ENCODE assay signal across 16 cellular contexts in genomic region chr4:8144359-8144758, GRCh38. TPM values are rescaled to one million over a fixed set of nuclear protein-coding genes. Genes with fewer than 3 reads are reported as not detected.
A peak's percentile ranks its signal among the peaks of the same experiment; 100 is the strongest.
DNase-seq lines count a peak whose midpoint lies in the region; ATAC-seq, FAIRE-seq and TF ChIP-seq lines count a peak whose summit lies in the region.
"Had no signal": no experiment of that assay in that cellular context is flagged by ENCODE, and none has a peak within 500 bp of the region (broad histone marks: within the 10 kb centered on the region; RNA-seq: fewer than 3 reads in every experiment).

No MANE protein-coding gene starts in this region.

- H3K9me3 ChIP-seq in liver (ENCODE audit: control insufficient read depth in 4 of 4, low read length in 3 of 4) (no peaks in the 10 kb centered on the region), HepG2 (ENCODE audit: low read length) (no peaks in the 10 kb centered on the region), OCI-LY7 (ENCODE audit: low read length) (no peaks in the 10 kb centered on the region)
- H3K9me3 ChIP-seq: Caco-2 had no signal

- H2BK15ac ChIP-seq in mesendoderm (replicated peaks; ENCODE audit: low read depth): no peak overlapping the region

- H3K4ac ChIP-seq in mesendoderm (ENCODE audit: low read depth, low read length): no peak overlapping the region

- no peak overlapping the region for H4K8ac ChIP-seq in mesendoderm (ENCODE audit: low read depth, low read length)

- FAIRE-seq in HepG2 (lab: Jason Lieb, UNC): no peak
- FAIRE-seq: TTC549 had no signal

- no TSS peak for BruUV-seq in HepG2 (replicated peaks; lab: Mats Ljungman, UMichigan)
- BruUV-seq in OCI-LY7 (replicated peaks; lab: Mats Ljungman, UMichigan): no TSS peak

- TF ChIP-seq POLR2A in HepG2 (IDR thresholded peaks at IDR 0.05; ENCODE audit: insufficient read depth in 1 of 2, low read depth in 2 of 2, low read length in 2 of 2): no peak

- H3K4me3 ChIP-seq in liver (ENCODE audit: low read depth in 1 of 3, low read length in 3 of 3) (no peak overlapping the region), HepG2 (replicated peaks in 1 of 3; ENCODE audit: insufficient read depth in 1 of 3, low read depth in 2 of 3, low read length in 3 of 3) (no peak overlapping the region), choroid plexus epithelial cell (ENCODE audit: low read depth, low read length) (no peak overlapping the region), mesendoderm (ENCODE audit: low read length) (no peak overlapping the region), OCI-LY7 (ENCODE audit: low read depth, low read length, poor library complexity, severe bottlenecking) (no peak overlapping the region)

- in situ Hi-C loops in HepG2 (cut with HindIII; ENCODE audit: extremely low pct_ligation_motif_present, low pct_unique_long_range_greater_than_20kb): no loop called here

- no peaks in the 10 kb centered on the region for H3K79me1 ChIP-seq in mesendoderm (ENCODE audit: low read length)

- H3K9me2 ChIP-seq in OCI-LY7 (ENCODE audit: insufficient read depth, low read length): no peaks in the 10 kb centered on the region

- TF ChIP-seq RAD21 in liver (IDR thresholded peaks at IDR 0.05) (no peak), HepG2 (CRISPR knock-in tag; IDR thresholded peaks at IDR 0.05) (no peak)

- H3K4me1 ChIP-seq in liver (ENCODE audit: control insufficient read depth in 4 of 4, insufficient read depth in 4 of 4, low read length in 3 of 4) (peaks cover 4 to 24% (median 20%) of the 10 kb centered on the region in 4 donors), HepG2 (ENCODE audit: insufficient read depth, low read length) (peaks cover 17% of the 10 kb centered on the region), mesendoderm (ENCODE audit: control insufficient read depth, low read depth, low read length) (no peaks in the 10 kb centered on the region), OCI-LY7 (ENCODE audit: insufficient read depth, low read length, poor library complexity, severe bottlenecking) (no peaks in the 10 kb centered on the region)
- H3K4me1 ChIP-seq: Caco-2 had no signal

- no peaks in the 10 kb centered on the region for H4K20me1 ChIP-seq in HepG2 (ENCODE audit: insufficient read depth, low read length)
- no peaks in the 10 kb centered on the region for H4K20me1 ChIP-seq in OCI-LY7 (ENCODE audit: insufficient read depth, low read length)

- TF ChIP-seq CTCF in liver (IDR thresholded peaks at IDR 0.05; ENCODE audit: low read depth, low read length, missing input control) (no peak), HepG2 (CRISPR knock-in tag; IDR thresholded peaks at IDR 0.05) (no peak), choroid plexus epithelial cell (conservative IDR thresholded peaks at IDR 0.05; ENCODE audit: low read depth, low read length) (no peak), OCI-LY7 (conservative IDR thresholded peaks at IDR 0.05; ENCODE audit: low read length) (no peak)

- no peak for TF ChIP-seq EP300 in HepG2 (IDR thresholded peaks at IDR 0.05; ENCODE audit: low read depth in 2 of 2, low read length in 2 of 2)
- no peak for TF ChIP-seq EP300 in HepG2 (CRISPR knock-in tag; IDR thresholded peaks at IDR 0.05; ENCODE audit: borderline replicate concordance)

- H3K36me3 ChIP-seq in liver (ENCODE audit: control insufficient read depth in 4 of 4, insufficient read depth in 3 of 4, low read depth in 1 of 4, low read length in 3 of 4): no peaks in the 10 kb centered on the region
- H3K36me3 ChIP-seq in HepG2 (replicated peaks in 1 of 2; ENCODE audit: control insufficient read depth in 1 of 2, insufficient read depth in 2 of 2, low read length in 2 of 2): no peaks in the 10 kb centered on the region
- no peaks in the 10 kb centered on the region for H3K36me3 ChIP-seq in mesendoderm (ENCODE audit: control insufficient read depth, insufficient read depth, low read length)
- no peaks in the 10 kb centered on the region for H3K36me3 ChIP-seq in OCI-LY7 (ENCODE audit: insufficient read depth, low read length)

- ATAC-seq in HepG2: no peak
- ATAC-seq in HG02840 (IDR thresholded peaks at IDR 0.05; ENCODE audit: low FRiP score, unreplicated experiment): no peak
- ATAC-seq in GM18502 (IDR thresholded peaks at IDR 0.05; ENCODE audit: poor library complexity, unreplicated experiment): no peak
- ATAC-seq: activated CD8-positive, alpha-beta T cell treated with anti-CD3 and anti-CD28 coated beads, Interleukin-2, amount 10 ng/mL, durations not matched to agents 7 days and 5 days; left colon had no signal

- 61% methylated on average over 15 of the region's 15 CpGs for WGBS in liver
- WGBS in HepG2 (ENCODE audit: low lambda C conversion rate): 30% methylated on average over 8 of the region's 15 CpGs
- WGBS in mesendoderm (ENCODE audit: extremely low coverage, insufficient coverage, low lambda C conversion rate): no CpG with 5 or more reads among the region's 15 CpGs

- CTCF ChIA-PET in HepG2 (lab: Yijun Ruan, JAX; ENCODE audit: low intra/inter-chr PET ratio, low total read pairs): no interaction called here
- CTCF ChIA-PET in OCI-LY7 (lab: Charles Lee; ENCODE audit: unreplicated experiment): no interaction called here

- no peak for DNase-seq in HepG2 (ENCODE audit: low spot score)
- DNase-seq in choroid plexus epithelial cell (ENCODE audit: low read depth): peak; percentile 18
- DNase-seq in mesendoderm: peak; percentile 65
- DNase-seq in activated T-cell treated with anti-CD3 and anti-CD28 coated beads for 4 hours: no peak
- no peak for DNase-seq in OCI-LY7 (ENCODE audit: low spot score)
- DNase-seq: activated CD8-positive, alpha-beta T cell treated with anti-CD3 and anti-CD28 coated beads, Interleukin-2, amount 10 ng/mL, durations not matched to agents 7 days and 5 days; activated gamma-delta T cell; Caco-2; left colon; nephron progenitor cell had no signal

- H3K79me2 ChIP-seq in HepG2 (ENCODE audit: insufficient read depth, low read length) (no peaks in the 10 kb centered on the region), mesendoderm (ENCODE audit: control insufficient read depth, insufficient read depth, low read length) (no peaks in the 10 kb centered on the region), OCI-LY7 (ENCODE audit: insufficient read depth, low read depth, low read length) (no peaks in the 10 kb centered on the region)

- H3K18ac ChIP-seq in mesendoderm (ENCODE audit: low read length): no peak overlapping the region

- H2BK120ac ChIP-seq in mesendoderm (ENCODE audit: low read depth, low read length): no peak overlapping the region

- H4K5ac ChIP-seq in mesendoderm (ENCODE audit: low read length): no peak overlapping the region

- H3K4me2 ChIP-seq in HepG2 (ENCODE audit: low read depth, low read length) (no peak overlapping the region), mesendoderm (ENCODE audit: low read length) (no peak overlapping the region), OCI-LY7 (ENCODE audit: low read length) (no peak overlapping the region)
- H3K4me2 ChIP-seq: KMS-11 had no signal

- H2BK5ac ChIP-seq in mesendoderm (ENCODE audit: low read length): no peak overlapping the region

- H3K27me3 ChIP-seq in liver (ENCODE audit: control insufficient read depth in 4 of 4, insufficient read depth in 4 of 4, low read length in 3 of 4): no peaks in the 10 kb centered on the region
- H3K27me3 ChIP-seq in HepG2 (ENCODE audit: control insufficient read depth in 1 of 2, insufficient read depth in 2 of 2, low read length in 2 of 2): peaks cover 13 to 66% of the 10 kb centered on the region in 2 experiments; a peak in 4 of 5 replicates
- no peaks in the 10 kb centered on the region for H3K27me3 ChIP-seq in mesendoderm (ENCODE audit: insufficient read depth, low read length, poor library complexity)

- no peak overlapping the region for H2AK5ac ChIP-seq in mesendoderm (ENCODE audit: low read length)

- H2AFZ ChIP-seq in HepG2 (ENCODE audit: low read length) (no peak overlapping the region), OCI-LY7 (ENCODE audit: low read length) (no peak overlapping the region)

- POLR2A ChIA-PET in HepG2 (lab: Yijun Ruan, JAX): no interaction called here
- POLR2A ChIA-PET in OCI-LY7 (lab: Charles Lee): no interaction called here

- no peak overlapping the region for H3K9ac ChIP-seq in liver (ENCODE audit: low read depth in 1 of 2, low read length in 2 of 2)
- H3K9ac ChIP-seq in HepG2 (ENCODE audit: insufficient read depth, low read depth, low read length): no peak overlapping the region
- H3K9ac ChIP-seq in mesendoderm (ENCODE audit: low read length): no peak overlapping the region
- H3K9ac ChIP-seq: KMS-11 had no signal

- no peak overlapping the region for H3K56ac ChIP-seq in mesendoderm (ENCODE audit: low read length)

- intact Hi-C loops in HepG2 (cut with micrococcal nuclease; ENCODE audit: unreplicated experiment): no loop called here
- intact Hi-C loops in OCI-LY7 (cut with micrococcal nuclease; ENCODE audit: unreplicated experiment): no loop called here

- H3K27ac ChIP-seq in liver (ENCODE audit: low read depth in 1 of 2, low read length in 2 of 2) (peak overlapping the region; percentile 61 to 80), HepG2 (ENCODE audit: extremely low read length, insufficient read depth, low read length) (no peak overlapping the region), mesendoderm (ENCODE audit: low read depth, low read length) (no peak overlapping the region), OCI-LY7 (ENCODE audit: low read depth, low read length, poor library complexity, severe bottlenecking) (no peak overlapping the region)
- H3K27ac ChIP-seq: epithelial cell of prostate, KMS-11 had no signal

- H3K23ac ChIP-seq in mesendoderm (ENCODE audit: low read length): no peak overlapping the region

RNA-seq across cellular contexts. Expression of gene ABLIM2, which starts 14.3 kb away (rescaled TPM):
- total RNA-seq in liver (1 to 10 TPM in 1 of 2 donors, under 1 TPM in 1; 0.75 to 2.5 TPM), HepG2 (2016; rRNA removed; fragmentation: Illumina TruSeq; extraction: Trizol) (0.18 and 0.20 TPM in 2 replicates), OCI-LY7 (2022) (0.72 TPM in 1 of 2 replicates, not detected in the other)
- polyA plus RNA-seq in liver (under 1 TPM; 0.92 to 0.93 TPM), HepG2 (2011; rRNA removed) (0.37 and 0.42 TPM in 2 replicates)
- total RNA-seq in HepG2 (2016; cell fraction: cytosol; rRNA removed; fragmentation: Illumina TruSeq; extraction: Trizol; ENCODE audit: low read depth): not detected in 2 replicates
- not detected in 2 replicates for total RNA-seq in HepG2 (2016; cell fraction: insoluble cytoplasmic fraction; rRNA removed; fragmentation: Illumina TruSeq; extraction: Trizol)
- not detected in 2 replicates for total RNA-seq in HepG2 (2016; cell fraction: membrane; rRNA removed; fragmentation: Illumina TruSeq; extraction: Trizol)
- not detected in 2 replicates for total RNA-seq in HepG2 (2016; cell fraction: nucleus; rRNA removed; fragmentation: Illumina TruSeq; extraction: Trizol)
- 0.35 and 0.46 TPM in 2 replicates for polyA plus RNA-seq in HepG2 (2011; cell fraction: cytosol; rRNA removed)
- 0.33 and 0.34 TPM in 2 replicates for polyA plus RNA-seq in HepG2 (2011; cell fraction: nucleus; rRNA removed)
- polyA plus RNA-seq in HepG2 (2012): 0.15 and 0.24 TPM in 2 replicates
- not detected in 2 replicates for polyA plus RNA-seq in HepG2 (2016; cell fraction: cytosol; fragmentation: Illumina TruSeq; extraction: Trizol; ENCODE audit: low read depth)
- polyA plus RNA-seq in HepG2 (2016; cell fraction: insoluble cytoplasmic fraction; fragmentation: Illumina TruSeq; extraction: Trizol; ENCODE audit: low read depth): not detected in 2 replicates
- polyA plus RNA-seq in HepG2 (2016; cell fraction: membrane; fragmentation: Illumina TruSeq; extraction: Trizol; ENCODE audit: low read depth): 0.11 TPM in 1 of 2 replicates, not detected in the other
- not detected in 2 replicates for polyA plus RNA-seq in HepG2 (2016; cell fraction: nucleus; fragmentation: Illumina TruSeq; extraction: Trizol; ENCODE audit: insufficient read depth, low read depth)
- polyA minus RNA-seq in HepG2 (2011; rRNA and poly(A)+ RNA removed; ENCODE audit: low replicate concordance): 2.2 and 7.6 TPM in 2 replicates
- polyA minus RNA-seq in HepG2 (2011; cell fraction: cytosol; rRNA and poly(A)+ RNA removed): 0.49 TPM in 1 of 2 replicates, not detected in the other
- polyA minus RNA-seq in HepG2 (2011; cell fraction: nucleus; rRNA and poly(A)+ RNA removed): 0.12 and 0.52 TPM in 2 replicates
- polyA plus RNA-seq in mesendoderm (2013, experiment 1 of 2): 0.45 TPM
- polyA plus RNA-seq in mesendoderm (2013, experiment 2 of 2): 0.55 TPM
- total RNA-seq in OCI-LY7 (2014; rRNA removed; shearing (Covaris generic)): 0.23 and 0.76 TPM in 2 replicates

RNA-seq across cellular contexts. Expression of gene SH3TC1, which starts 54.7 kb away (rescaled TPM):
- total RNA-seq in liver: 10 to 100 TPM; 28.8 to 34.6 TPM
- 10 to 100 TPM in 1 of 2 donors, 1 to 10 TPM in 1; 6.5 to 22.8 TPM for polyA plus RNA-seq in liver
- 10.1 and 14.9 TPM in 2 replicates for total RNA-seq in HepG2 (2016; rRNA removed; fragmentation: Illumina TruSeq; extraction: Trizol)
- 1.8 and 3.0 TPM in 2 replicates for total RNA-seq in HepG2 (2016; cell fraction: cytosol; rRNA removed; fragmentation: Illumina TruSeq; extraction: Trizol; ENCODE audit: low read depth)
- total RNA-seq in HepG2 (2016; cell fraction: insoluble cytoplasmic fraction; rRNA removed; fragmentation: Illumina TruSeq; extraction: Trizol): 7.9 and 17.3 TPM in 2 replicates
- total RNA-seq in HepG2 (2016; cell fraction: membrane; rRNA removed; fragmentation: Illumina TruSeq; extraction: Trizol): 5.6 and 6.2 TPM in 2 replicates
- total RNA-seq in HepG2 (2016; cell fraction: nucleus; rRNA removed; fragmentation: Illumina TruSeq; extraction: Trizol): 22.7 and 23.6 TPM in 2 replicates
- 21.8 and 27.0 TPM in 2 replicates for polyA plus RNA-seq in HepG2 (2011; rRNA removed)
- 12.1 and 19.8 TPM in 2 replicates for polyA plus RNA-seq in HepG2 (2011; cell fraction: cytosol; rRNA removed)
- 113 and 146 TPM in 2 replicates for polyA plus RNA-seq in HepG2 (2011; cell fraction: nucleus; rRNA removed)
- polyA plus RNA-seq in HepG2 (2012): 12.2 and 22.6 TPM in 2 replicates
- polyA plus RNA-seq in HepG2 (2016; cell fraction: cytosol; fragmentation: Illumina TruSeq; extraction: Trizol; ENCODE audit: low read depth): 1.3 and 1.5 TPM in 2 replicates
- polyA plus RNA-seq in HepG2 (2016; cell fraction: insoluble cytoplasmic fraction; fragmentation: Illumina TruSeq; extraction: Trizol; ENCODE audit: low read depth): 6.1 and 6.6 TPM in 2 replicates
- 2.1 and 2.8 TPM in 2 replicates for polyA plus RNA-seq in HepG2 (2016; cell fraction: membrane; fragmentation: Illumina TruSeq; extraction: Trizol; ENCODE audit: low read depth)
- polyA plus RNA-seq in HepG2 (2016; cell fraction: nucleus; fragmentation: Illumina TruSeq; extraction: Trizol; ENCODE audit: insufficient read depth, low read depth): 26.5 and 29.7 TPM in 2 replicates
- 12.4 and 67.5 TPM in 2 replicates for polyA minus RNA-seq in HepG2 (2011; rRNA and poly(A)+ RNA removed; ENCODE audit: low replicate concordance)
- 18.2 and 19.5 TPM in 2 replicates for polyA minus RNA-seq in HepG2 (2011; cell fraction: cytosol; rRNA and poly(A)+ RNA removed)
- polyA minus RNA-seq in HepG2 (2011; cell fraction: nucleus; rRNA and poly(A)+ RNA removed): 76.5 and 77.0 TPM in 2 replicates
- 0.17 TPM for polyA plus RNA-seq in mesendoderm (2013, experiment 1 of 2)
- 0.13 TPM for polyA plus RNA-seq in mesendoderm (2013, experiment 2 of 2)
- 15.3 and 17.5 TPM in 2 replicates for total RNA-seq in OCI-LY7 (2014; rRNA removed; shearing (Covaris generic))
- total RNA-seq in OCI-LY7 (2022): 27.3 and 42.4 TPM in 2 replicates

Comparison
In these comparisons a context has a peak if more than half of its experiments do, and no peak if none do; other contexts are left out.
1. H3K27ac ChIP-seq: peak in liver (2 of 2); none in HepG2 (single experiment), mesendoderm (single experiment) and OCI-LY7 (single experiment).
2. DNase-seq: peak in choroid plexus epithelial cell (single experiment) and mesendoderm (single experiment); none in HepG2 (single experiment), activated T-cell treated with anti-CD3 and anti-CD28 coated beads for 4 hours (single experiment) and OCI-LY7 (single experiment).